1 cellular context compared by ENCODE assay signal in the genomic region with DNA sequence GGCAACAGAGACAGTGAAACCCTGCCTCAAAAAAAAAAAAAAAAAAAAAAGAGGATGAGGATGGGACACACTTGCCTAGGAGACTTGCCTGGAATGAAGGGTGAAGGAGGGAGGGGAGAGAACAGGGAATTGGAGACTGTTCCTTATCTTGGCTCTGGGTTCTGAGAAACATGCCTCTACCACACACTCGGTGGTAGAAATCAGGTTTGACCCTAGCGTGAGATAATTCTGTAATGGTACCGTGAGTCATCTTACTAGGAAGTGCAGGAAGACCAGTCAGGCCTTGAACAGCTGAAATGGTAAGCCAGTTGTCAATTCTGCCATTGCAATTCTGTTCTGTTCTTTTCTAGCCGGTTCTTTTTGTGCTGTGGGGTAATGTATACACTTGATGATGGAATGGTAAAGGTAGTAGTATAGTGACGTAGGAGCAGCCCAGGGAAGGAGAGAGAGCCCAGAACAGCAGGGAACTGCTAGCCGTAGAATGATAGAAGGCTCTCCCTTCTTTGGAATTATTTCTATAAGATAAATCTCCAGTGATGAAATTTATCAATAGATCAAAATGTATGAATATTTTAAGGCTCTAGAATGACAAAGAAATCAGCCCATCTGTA.
TF ChIP-seq lines count a peak whose summit lies in the region.

No MANE protein-coding gene starts in this region.

TF ChIP-seq in K562, 482 proteins besides CTCF, POLR2A, EP300 and RAD21 (continued from another document and continues in another):
- TF ChIP-seq ZBTB33 (CRISPR knock-in tag; IDR thresholded peaks at IDR 0.05) = no peak
- no peak for TF ChIP-seq MED1 (CRISPR knock-in tag; IDR thresholded peaks at IDR 0.05; ENCODE audit: borderline replicate concordance)
- TF ChIP-seq RB1 (IDR thresholded peaks at IDR 0.05; ENCODE audit: low read depth) = no peak
- no peak for TF ChIP-seq ZNF23 (CRISPR knock-in tag; IDR thresholded peaks at IDR 0.05)
- peak; percentile 69; the same call in 1 of the 2 replicates for TF ChIP-seq ZEB2 (IDR thresholded peaks at IDR 0.05)
- TF ChIP-seq TRIM24 (IDR thresholded peaks at IDR 0.05) = peak in 1 of 2 experiments; percentile 23; a peak in 1 of 4 replicates
- TF ChIP-seq VEZF1 (CRISPR knock-in tag; IDR thresholded peaks at IDR 0.05) = peak; percentile 27; the same call in 1 of the 2 replicates
- no peak for TF ChIP-seq ZKSCAN1 (IDR thresholded peaks at IDR 0.05; ENCODE audit: low read depth, low read length)
- no peak for TF ChIP-seq ESRRA (IDR thresholded peaks at IDR 0.05; ENCODE audit: borderline replicate concordance, low read depth)
- TF ChIP-seq MLLT1 (IDR thresholded peaks at IDR 0.05) = 0 out of 4 replicates have a peak, but pooled peaks of 1 of the 2 experiments have one; percentile 52
- TF ChIP-seq HNRNPL (IDR thresholded peaks at IDR 0.05; ENCODE audit: low read depth, low read length) = 0 out of 2 replicates have a peak, but pooled peaks have one; percentile 31
- peak; percentile 78; the same call in 1 of the 2 replicates for TF ChIP-seq TEAD4 (IDR thresholded peaks at IDR 0.05; ENCODE audit: low read length)
- TF ChIP-seq TEAD4 (CRISPR knock-in tag; IDR thresholded peaks at IDR 0.05; ENCODE audit: borderline replicate concordance) = no peak
- TF ChIP-seq SPI1 (IDR thresholded peaks at IDR 0.05; ENCODE audit: borderline replicate concordance, low read depth, low read length) = peak; percentile 28; the same call in 1 of the 2 replicates
- peak in 1 of 3 experiments; percentile 39 for TF ChIP-seq YY1 (IDR thresholded peaks at IDR 0.05; ENCODE audit: borderline replicate concordance in 1 of 3, control insufficient read depth in 1 of 3, extremely low read depth in 1 of 3, insufficient read depth in 3 of 3, insufficient read length in 1 of 3, insufficient replicate concordance in 2 of 3, low read depth in 1 of 3, low read length in 2 of 3)
- TF ChIP-seq, protein P1, sequence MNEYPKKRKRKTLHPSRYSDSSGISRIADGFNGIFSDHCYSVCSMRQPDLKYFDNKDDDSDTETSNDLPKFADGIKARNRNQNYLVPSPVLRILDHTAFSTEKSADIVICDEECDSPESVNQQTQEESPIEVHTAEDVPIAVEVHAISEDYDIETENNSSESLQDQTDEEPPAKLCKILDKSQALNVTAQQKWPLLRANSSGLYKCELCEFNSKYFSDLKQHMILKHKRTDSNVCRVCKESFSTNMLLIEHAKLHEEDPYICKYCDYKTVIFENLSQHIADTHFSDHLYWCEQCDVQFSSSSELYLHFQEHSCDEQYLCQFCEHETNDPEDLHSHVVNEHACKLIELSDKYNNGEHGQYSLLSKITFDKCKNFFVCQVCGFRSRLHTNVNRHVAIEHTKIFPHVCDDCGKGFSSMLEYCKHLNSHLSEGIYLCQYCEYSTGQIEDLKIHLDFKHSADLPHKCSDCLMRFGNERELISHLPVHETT (CRISPR knock-in tag; conservative IDR thresholded peaks at IDR 0.05 in 1 of 2, IDR thresholded peaks at IDR 0.05 in 1 of 2) = 0 out of 4 replicates have a peak, but pooled peaks of 1 of the 2 experiments have one; percentile 45
- 0 out of 2 replicates have a peak, but pooled peaks have one; percentile 64 for TF ChIP-seq JUNB (CRISPR knock-in tag; conservative IDR thresholded peaks at IDR 0.05)
- no peak for TF ChIP-seq XRCC5 (IDR thresholded peaks at IDR 0.05; ENCODE audit: low read depth, low read length)
- no peak for TF ChIP-seq EWSR1 (IDR thresholded peaks at IDR 0.05; ENCODE audit: borderline replicate concordance, low read depth, partially characterized antibody)
- no peak for TF ChIP-seq POLR3G (IDR thresholded peaks at IDR 0.05; ENCODE audit: extremely low read depth, insufficient read length, insufficient replicate concordance)
- TF ChIP-seq FOS (IDR thresholded peaks at IDR 0.05; ENCODE audit: extremely low read depth, insufficient read length) = no peak
- peak; percentile 60; the same call in 1 of the 2 replicates for TF ChIP-seq ZNF175 (CRISPR knock-in tag; IDR thresholded peaks at IDR 0.05; ENCODE audit: low read depth)
- no peak for TF ChIP-seq NCOA2 (IDR thresholded peaks at IDR 0.05; ENCODE audit: partially characterized antibody in 2 of 2)
- peak in 1 of 2 experiments; percentile 72; a peak in 1 of 3 replicates for TF ChIP-seq CBX3 (IDR thresholded peaks at IDR 0.05; ENCODE audit: borderline replicate concordance in 1 of 2, low read length in 2 of 2)
- no peak for TF ChIP-seq XRCC3 (IDR thresholded peaks at IDR 0.05)
- TF ChIP-seq HES1 (IDR thresholded peaks at IDR 0.05; ENCODE audit: low read depth) = peak; percentile 25; the same call in 1 of the 2 replicates
- TF ChIP-seq CBX8 (IDR thresholded peaks at IDR 0.05; ENCODE audit: borderline replicate concordance, extremely low read depth, low read depth, low read length, poor library complexity, severe bottlenecking) = no peak
- peak; percentile 98 for TF ChIP-seq JUND (IDR thresholded peaks at IDR 0.05; ENCODE audit: borderline replicate concordance, low read depth, low read length)
- TF ChIP-seq JUND (tag; IDR thresholded peaks at IDR 0.05; ENCODE audit: borderline replicate concordance, low read depth, low read length) = peak; percentile 99; the same call in 2 of the 3 replicates
- peak; percentile 92 for TF ChIP-seq ARID1B (IDR thresholded peaks at IDR 0.05)
- TF ChIP-seq ETV1 (tag; conservative IDR thresholded peaks at IDR 0.05; ENCODE audit: low read depth) = 0 out of 2 replicates have a peak, but pooled peaks have one; percentile 39
- peak; percentile 54 to 65; a peak in 2 of 4 replicates for TF ChIP-seq FOXK2 (conservative IDR thresholded peaks at IDR 0.05 in 1 of 2, IDR thresholded peaks at IDR 0.05 in 1 of 2; ENCODE audit: low read depth in 2 of 2)
- no peak for TF ChIP-seq TAF7 (tag; IDR thresholded peaks at IDR 0.05)
- peak; percentile 49; the same call in 1 of the 2 replicates for TF ChIP-seq MTA1 (IDR thresholded peaks at IDR 0.05; ENCODE audit: borderline replicate concordance)
- no peak for TF ChIP-seq KLF10 (CRISPR knock-in tag; IDR thresholded peaks at IDR 0.05)
- TF ChIP-seq STAT5A (IDR thresholded peaks at IDR 0.05; ENCODE audit: borderline replicate concordance, low read length) = peak; percentile 89
- peak; percentile 78 for TF ChIP-seq MTA3 (IDR thresholded peaks at IDR 0.05; ENCODE audit: borderline replicate concordance)
- TF ChIP-seq SP1 (CRISPR knock-in tag; IDR thresholded peaks at IDR 0.05) = 0 out of 2 replicates have a peak, but pooled peaks have one; percentile 30
- TF ChIP-seq CXXC5 (CRISPR knock-in tag; IDR thresholded peaks at IDR 0.05) = peak; percentile 73
- peak in 1 of 2 experiments; percentile 62; a peak in 1 of 4 replicates for TF ChIP-seq ARNT (IDR thresholded peaks at IDR 0.05)
- peak; percentile 94 for TF ChIP-seq DPF2 (IDR thresholded peaks at IDR 0.05)
- no peak for TF ChIP-seq DEAF1 (CRISPR knock-in tag; IDR thresholded peaks at IDR 0.05)
- no peak for TF ChIP-seq ATF1 (CRISPR knock-in tag; IDR thresholded peaks at IDR 0.05)
- TF ChIP-seq ATF1 (tag; IDR thresholded peaks at IDR 0.05) = peak; percentile 52; the same call in 1 of the 2 replicates
- TF ChIP-seq RAD51 (IDR thresholded peaks at IDR 0.05; ENCODE audit: borderline replicate concordance, low read depth) = no peak
- no peak for TF ChIP-seq RBM39 (optimal IDR thresholded peaks at IDR 0.05; ENCODE audit: low read depth, low read length)
- TF ChIP-seq HMBOX1 (IDR thresholded peaks at IDR 0.05) = peak; percentile 91
- peak; percentile 94 to 96 for TF ChIP-seq KDM1A (IDR thresholded peaks at IDR 0.05)
- peak; percentile 61; the same call in 1 of the 2 replicates for TF ChIP-seq ELF1 (tag; IDR thresholded peaks at IDR 0.05)
- TF ChIP-seq RFX5 (IDR thresholded peaks at IDR 0.05; ENCODE audit: low read depth, low read length) = no peak
- no peak for TF ChIP-seq BDP1 (IDR thresholded peaks at IDR 0.05; ENCODE audit: insufficient read depth, insufficient read length)
- no peak for TF ChIP-seq ZNF778 (CRISPR knock-in tag; IDR thresholded peaks at IDR 0.05)
- no peak for TF ChIP-seq ZNF134 (CRISPR knock-in tag; conservative IDR thresholded peaks at IDR 0.05)
- peak; percentile 57; the same call in 1 of the 2 replicates for TF ChIP-seq BCOR (IDR thresholded peaks at IDR 0.05)
- TF ChIP-seq, protein P2, sequence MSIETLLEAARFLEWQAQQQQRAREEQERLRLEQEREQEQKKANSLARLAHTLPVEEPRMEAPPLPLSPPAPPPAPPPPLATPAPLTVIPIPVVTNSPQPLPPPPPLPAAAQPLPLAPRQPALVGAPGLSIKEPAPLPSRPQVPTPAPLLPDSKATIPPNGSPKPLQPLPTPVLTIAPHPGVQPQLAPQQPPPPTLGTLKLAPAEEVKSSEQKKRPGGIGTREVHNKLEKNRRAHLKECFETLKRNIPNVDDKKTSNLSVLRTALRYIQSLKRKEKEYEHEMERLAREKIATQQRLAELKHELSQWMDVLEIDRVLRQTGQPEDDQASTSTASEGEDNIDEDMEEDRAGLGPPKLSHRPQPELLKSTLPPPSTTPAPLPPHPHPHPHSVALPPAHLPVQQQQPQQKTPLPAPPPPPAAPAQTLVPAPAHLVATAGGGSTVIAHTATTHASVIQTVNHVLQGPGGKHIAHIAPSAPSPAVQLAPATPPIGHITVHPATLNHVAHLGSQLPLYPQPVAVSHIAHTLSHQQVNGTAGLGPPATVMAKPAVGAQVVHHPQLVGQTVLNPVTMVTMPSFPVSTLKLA (conservative IDR thresholded peaks at IDR 0.05) = peak in 1 of 2 experiments; percentile 48; a peak in 3 of 4 replicates
- no peak for TF ChIP-seq NR2C2 (CRISPR knock-in tag; IDR thresholded peaks at IDR 0.05)
- peak; percentile 68 for TF ChIP-seq NR2C2 (tag; IDR thresholded peaks at IDR 0.05)
- no peak for TF ChIP-seq ZNF444 (CRISPR knock-in tag; IDR thresholded peaks at IDR 0.05)
- TF ChIP-seq PML (IDR thresholded peaks at IDR 0.05; ENCODE audit: low read length) = 0 out of 2 replicates have a peak, but pooled peaks have one; percentile 36
- TF ChIP-seq CC2D1A (IDR thresholded peaks at IDR 0.05) = 0 out of 2 replicates have a peak, but pooled peaks have one; percentile 39
- no peak for TF ChIP-seq CSDE1 (IDR thresholded peaks at IDR 0.05)
